Comparison of ENCODE assay signal across 22 cellular contexts in genomic region chr3:123295171-123295900, GRCh38.
DNase-seq lines count a peak whose midpoint lies in the region; ATAC-seq and TF ChIP-seq lines count a peak whose summit lies in the region.
"Had no signal": no experiment of that assay in that cellular context is flagged by ENCODE, and none has a peak within 500 bp of the region (broad histone marks: within the 10 kb centered on the region; RNA-seq: fewer than 3 reads in every experiment).

No MANE protein-coding gene starts in this region.

- H3K27ac Mint-ChIP-seq in WTC11 (no peak overlapping the region), osteocyte (ENCODE audit: unreplicated experiment) (no peak overlapping the region), Calu3 (ENCODE audit: unreplicated experiment) (no peak overlapping the region)
- H3K27ac Mint-ChIP-seq: CD4-positive, CD25-positive, alpha-beta regulatory T cell had no signal

- CTCF ChIA-PET in WTC11 (lab: Charles Lee) = interaction anchor here (1.1 to 1.7 kb wide), 2 partner anchors 12 to 16 kb away, joined by 3 to 4 read pairs; no protein-coding TSS in a partner anchor
- CTCF ChIA-PET in Calu3 (lab: Charles Lee) = no interaction called here

- TF ChIP-seq CTCF in left ventricle myocardium inferior (IDR thresholded peaks at IDR 0.05; ENCODE audit: borderline replicate concordance) = no peak
- no peak for TF ChIP-seq CTCF in WTC11 (IDR thresholded peaks at IDR 0.05)
- TF ChIP-seq CTCF in osteocyte (IDR thresholded peaks at IDR 0.05) = no peak
- TF ChIP-seq CTCF in upper lobe of right lung (IDR thresholded peaks at IDR 0.05) = no peak
- no peak for TF ChIP-seq CTCF in Calu3 (IDR thresholded peaks at IDR 0.05; ENCODE audit: unreplicated experiment)

- ATAC-seq in left ventricle myocardium superior = peak; percentile 8
- ATAC-seq in WTC11 = peak; percentile 46
- no peak for ATAC-seq in activated T-cell treated with anti-CD3 and anti-CD28 coated beads, Interleukin-2, amount 50 U/mL, for 4 hours
- ATAC-seq in upper lobe of right lung = no peak
- ATAC-seq: GM12878 had no signal

- DNase-seq in left ventricle myocardium superior (no peak), left ventricle myocardium inferior (no peak), WTC11 (ENCODE audit: low spot score) (peak; percentile 10), osteocyte (ENCODE audit: extremely low spot score, unreplicated experiment) (peak; percentile 69), upper lobe of right lung (no peak), Calu3 (no peak)
- DNase-seq in activated T-cell treated with anti-CD3 and anti-CD28 coated beads, Interleukin-2, amount 50 U/mL, for 4 hours = no peak
- DNase-seq: BE2C; CD4-positive, CD25-positive, alpha-beta regulatory T cell; COR-L47; DMS 273 treated with DMSO at 0.1 percent for 48 hours; DMS79 treated with DMSO at 0.1 percent for 48 hours; KBM-7; NCI-H1105; NCI-H146; NCI-H2029; NCI-H226; NCI-H510A treated with DMSO at 0.1 percent for 48 hours; NCI-H748 treated with DMSO at 0.1 percent for 48 hours; SJCRH30 had no signal

- no peaks in the 10 kb centered on the region for H3K27me3 ChIP-seq in left ventricle myocardium inferior (ENCODE audit: low read depth)
- no peaks in the 10 kb centered on the region for H3K27me3 ChIP-seq in upper lobe of right lung
- H3K27me3 ChIP-seq: BE2C had no signal

- H3K36me3 ChIP-seq in left ventricle myocardium inferior = peaks cover 67% of the 10 kb centered on the region
- no peaks in the 10 kb centered on the region for H3K36me3 ChIP-seq in upper lobe of right lung
- H3K36me3 ChIP-seq: BE2C, SJCRH30 had no signal

- H3K4me1 Mint-ChIP-seq in WTC11 = no peaks in the 10 kb centered on the region
- no peaks in the 10 kb centered on the region for H3K4me1 Mint-ChIP-seq in osteocyte (ENCODE audit: unreplicated experiment)
- no peaks in the 10 kb centered on the region for H3K4me1 Mint-ChIP-seq in activated T-cell treated with anti-CD3 and anti-CD28 coated beads, Interleukin-2, amount 50 U/mL, for 4 hours (ENCODE audit: low read depth)
- H3K4me1 Mint-ChIP-seq in Calu3 (ENCODE audit: low read depth, unreplicated experiment) = peaks cover 12% of the 10 kb centered on the region
- H3K4me1 Mint-ChIP-seq: CD4-positive, CD25-positive, alpha-beta regulatory T cell had no signal

- no peak overlapping the region for H3K27ac ChIP-seq in left ventricle myocardium inferior (replicated peaks)
- no peak overlapping the region for H3K27ac ChIP-seq in upper lobe of right lung
- H3K27ac ChIP-seq: HL-60, SJCRH30 had no signal

- H3K9me3 Mint-ChIP-seq in WTC11 = 0 out of 2 replicates have a peak, but pooled peaks cover 4% of the 10 kb centered on the region
- H3K9me3 Mint-ChIP-seq in osteocyte (ENCODE audit: unreplicated experiment) = no peaks in the 10 kb centered on the region
- no peaks in the 10 kb centered on the region for H3K9me3 Mint-ChIP-seq in activated T-cell treated with anti-CD3 and anti-CD28 coated beads, Interleukin-2, amount 50 U/mL, for 4 hours
- H3K9me3 Mint-ChIP-seq in Calu3 (ENCODE audit: low read depth, unreplicated experiment) = no peaks in the 10 kb centered on the region

- H3K27me3 Mint-ChIP-seq in WTC11 (ENCODE audit: low read depth) (no peaks in the 10 kb centered on the region), osteocyte (ENCODE audit: unreplicated experiment) (peaks cover 17% of the 10 kb centered on the region), Calu3 (ENCODE audit: unreplicated experiment) (peaks cover 65% of the 10 kb centered on the region)
- H3K27me3 Mint-ChIP-seq in activated T-cell treated with anti-CD3 and anti-CD28 coated beads, Interleukin-2, amount 50 U/mL, for 4 hours (ENCODE audit: low read depth) = peaks cover 6% of the 10 kb centered on the region

- H3K4me3 Mint-ChIP-seq in WTC11 = no peak overlapping the region
- no peak overlapping the region for H3K4me3 Mint-ChIP-seq in osteocyte (ENCODE audit: unreplicated experiment)
- H3K4me3 Mint-ChIP-seq in activated T-cell treated with anti-CD3 and anti-CD28 coated beads, Interleukin-2, amount 50 U/mL, for 4 hours = no peak overlapping the region
- no peak overlapping the region for H3K4me3 Mint-ChIP-seq in Calu3 (ENCODE audit: low read depth, unreplicated experiment)
- H3K4me3 Mint-ChIP-seq: CD4-positive, CD25-positive, alpha-beta regulatory T cell had no signal

- H3K9me3 ChIP-seq in left ventricle myocardium inferior (replicated peaks) (no peaks in the 10 kb centered on the region), upper lobe of right lung (no peaks in the 10 kb centered on the region)
- H3K9me3 ChIP-seq: BE2C, SJCRH30 had no signal

- H3K4me1 ChIP-seq in left ventricle myocardium inferior = peaks cover 28% of the 10 kb centered on the region
- H3K4me1 ChIP-seq in upper lobe of right lung = no peaks in the 10 kb centered on the region
- H3K4me1 ChIP-seq: BE2C, SJCRH30 had no signal

- no TSS peak for BruUV-seq in Calu3 (replicated peaks; lab: Mats Ljungman, UMichigan)

- intact Hi-C loops in left ventricle myocardium superior (cut with micrococcal nuclease) (no loop called here), left ventricle myocardium inferior (cut with micrococcal nuclease) (no loop called here), upper lobe of right lung (cut with DNase I) (no loop called here), Calu3 (cut with micrococcal nuclease; ENCODE audit: unreplicated experiment) (no loop called here)

- H3K4me3 ChIP-seq in left ventricle myocardium inferior (no peak overlapping the region), upper lobe of right lung (no peak overlapping the region)
- H3K4me3 ChIP-seq: GM12878, SJCRH30 had no signal

- POLR2A ChIA-PET in WTC11 (lab: Charles Lee) = no interaction called here

- H3K36me3 Mint-ChIP-seq in WTC11 = peaks cover 57% of the 10 kb centered on the region
- H3K36me3 Mint-ChIP-seq in osteocyte (ENCODE audit: unreplicated experiment) = peaks cover 4% of the 10 kb centered on the region
- H3K36me3 Mint-ChIP-seq in activated T-cell treated with anti-CD3 and anti-CD28 coated beads, Interleukin-2, amount 50 U/mL, for 4 hours (ENCODE audit: insufficient read depth) = peaks cover 2% of the 10 kb centered on the region
- H3K36me3 Mint-ChIP-seq in Calu3 (ENCODE audit: insufficient read depth, unreplicated experiment) = peaks cover 8% of the 10 kb centered on the region
- H3K36me3 Mint-ChIP-seq: CD4-positive, CD25-positive, alpha-beta regulatory T cell had no signal

TF ChIP-seq in WTC11, 78 proteins besides CTCF, POLR2A, EP300 and RAD21 (continues in another document):
- no peak for TF ChIP-seq STAT6 (CRISPR knock-in tag; conservative IDR thresholded peaks at IDR 0.05; ENCODE audit: low read depth)
- TF ChIP-seq KAT7 (CRISPR knock-in tag; IDR thresholded peaks at IDR 0.05; ENCODE audit: borderline replicate concordance) = no peak
- TF ChIP-seq ZBTB21 (CRISPR knock-in tag; IDR thresholded peaks at IDR 0.05; ENCODE audit: borderline replicate concordance) = no peak
- no peak for TF ChIP-seq ZNF396 (CRISPR knock-in tag; IDR thresholded peaks at IDR 0.05; ENCODE audit: borderline replicate concordance)
- no peak for TF ChIP-seq ZNF671 (CRISPR knock-in tag; IDR thresholded peaks at IDR 0.05)
- no peak for TF ChIP-seq PREB (CRISPR knock-in tag; IDR thresholded peaks at IDR 0.05; ENCODE audit: borderline replicate concordance)
- TF ChIP-seq MXD4 (CRISPR knock-in tag; IDR thresholded peaks at IDR 0.05; ENCODE audit: borderline replicate concordance) = no peak

Comparison
In these comparisons a context has a peak if more than half of its experiments do, and no peak if none do; other contexts are left out.
1. ATAC-seq: peak in left ventricle myocardium superior (single experiment) and WTC11 (single experiment); none in activated T-cell treated with anti-CD3 and anti-CD28 coated beads, Interleukin-2, amount 50 U/mL, for 4 hours (0 of 2) and upper lobe of right lung (single experiment).
2. DNase-seq: peak in WTC11 (single experiment) and osteocyte (single experiment); none in left ventricle myocardium superior (single experiment), left ventricle myocardium inferior (single experiment), activated T-cell treated with anti-CD3 and anti-CD28 coated beads, Interleukin-2, amount 50 U/mL, for 4 hours (single experiment), upper lobe of right lung (single experiment) and Calu3 (single experiment).